Comparison of ENCODE assay signal across 10 cellular contexts in genomic region chr7:100802951-100803350, GRCh38. TPM values are rescaled to one million over a fixed set of nuclear protein-coding genes. Genes with fewer than 3 reads are reported as not detected.
DNase-seq lines count a peak whose midpoint lies in the region; ATAC-seq, FAIRE-seq and TF ChIP-seq lines count a peak whose summit lies in the region.
"Had no signal": no experiment of that assay in that cellular context is flagged by ENCODE, and none has a peak within 500 bp of the region (broad histone marks: within the 10 kb centered on the region; RNA-seq: fewer than 3 reads in every experiment).

No MANE protein-coding gene starts in this region.

- H3K27me3 ChIP-seq in HepG2 (ENCODE audit: control insufficient read depth in 1 of 2, insufficient read depth in 2 of 2, low read length in 2 of 2) (no peaks in the 10 kb centered on the region), right lobe of liver (no peaks in the 10 kb centered on the region), K562 (ENCODE audit: control insufficient read depth in 2 of 2, insufficient read depth in 2 of 2, low read length in 2 of 2) (no peaks in the 10 kb centered on the region), mucosa of stomach (ENCODE audit: control insufficient read depth, insufficient read depth, low read length) (no peaks in the 10 kb centered on the region), uterus (no peaks in the 10 kb centered on the region)

- peaks cover 14 to 50% of the 10 kb centered on the region in 2 experiments for H3K36me3 ChIP-seq in HepG2 (replicated peaks in 1 of 2; ENCODE audit: control insufficient read depth in 1 of 2, insufficient read depth in 2 of 2, low read length in 2 of 2)
- peaks cover 0 to 45% (median 18%) of the 10 kb centered on the region in 4 donors for H3K36me3 ChIP-seq in right lobe of liver
- peaks cover 53% of the 10 kb centered on the region for H3K36me3 ChIP-seq in K562 (ENCODE audit: control insufficient read depth, insufficient read depth, low read length)
- H3K36me3 ChIP-seq in mucosa of stomach (ENCODE audit: control insufficient read depth, insufficient read depth, low read length): no peaks in the 10 kb centered on the region
- H3K36me3 ChIP-seq in uterus: no peaks in the 10 kb centered on the region

- H3K4me3 ChIP-seq in HepG2 (replicated peaks in 1 of 3; ENCODE audit: insufficient read depth in 1 of 3, low read depth in 2 of 3, low read length in 3 of 3) (no peak overlapping the region), right lobe of liver (no peak overlapping the region), K562 (no peak overlapping the region), mucosa of stomach (ENCODE audit: low read length) (peak overlapping the region; percentile 9), uterus (no peak overlapping the region)
- H3K4me3 ChIP-seq: lung had no signal

- H3K27ac ChIP-seq in HepG2 (ENCODE audit: extremely low read length, insufficient read depth, low read length): peak overlapping the region; percentile 31
- H3K27ac ChIP-seq in right lobe of liver: peak overlapping the region in 1 of 3 donors; percentile 8
- peak overlapping the region; percentile 71; the same call in 2 of the 3 replicates for H3K27ac ChIP-seq in K562 (ENCODE audit: extremely low read depth, low read depth, low read length)
- H3K27ac ChIP-seq in uterus: peak overlapping the region; percentile 92 to 93

- intact Hi-C loops in HepG2 (cut with micrococcal nuclease; ENCODE audit: unreplicated experiment) (no loop called here), right lobe of liver (cut with DNase I) (no loop called here), K562 (cut with micrococcal nuclease) (loop anchor here (1.0 to 5.0 kb wide), 2 partner anchors 23 to 96 kb away; partner anchors contain the start of gene POP7), uterus (cut with DNase I; ENCODE audit: low total_unique reads) (no loop called here)

- DNase-seq in HepG2 (ENCODE audit: low spot score): no peak
- no peak for DNase-seq in right lobe of liver
- DNase-seq in K562 (ENCODE audit: extremely low read depth in 1 of 4, low spot score in 3 of 4): no peak
- peak; percentile 37 to 52 for DNase-seq in uterus
- no peak for DNase-seq in stimulated activated effector memory CD8-positive, alpha-beta T cell treated with anti-CD3 and anti-CD28 coated beads, Interleukin-12 subunit alpha, Interleukin-12 subunit beta, amount 100 ng/mL, for 72 hours (ENCODE audit: low spot score in 2 of 2)
- DNase-seq in frontal cortex (ENCODE audit: low spot score in 2 of 2): no peak
- DNase-seq in effector CD4-positive, alpha-beta T cell: no peak

- H3K4me3 Mint-ChIP-seq in stimulated activated effector memory CD8-positive, alpha-beta T cell treated with anti-CD3 and anti-CD28 coated beads, Interleukin-12 subunit alpha, Interleukin-12 subunit beta, amount 100 ng/mL, for 72 hours: no peak overlapping the region
- H3K4me3 Mint-ChIP-seq: activated naive CD4-positive, alpha-beta T cell treated with anti-CD3 and anti-CD28 coated beads, Interleukin-2, amount 10 ng/mL, durations not matched to agents 7 days and 5 days had no signal

- H3K9ac ChIP-seq in HepG2 (ENCODE audit: insufficient read depth, low read depth, low read length) (no peak overlapping the region), K562 (ENCODE audit: insufficient read depth in 1 of 2, low read depth in 2 of 2, low read length in 2 of 2) (peak overlapping the region; percentile 8 to 72; a peak in 2 of 4 replicates), mucosa of stomach (ENCODE audit: low read length) (peak overlapping the region; percentile 44)

- CTCF ChIA-PET in HepG2 (lab: Yijun Ruan, JAX; ENCODE audit: low intra/inter-chr PET ratio, low total read pairs) (interaction anchor here (5.2 kb wide), 1 partner anchor 49 kb away, joined by 61 read pairs; the partner anchor contains the start of gene SLC12A9), K562 (lab: Yijun Ruan, JAX; ENCODE audit: low intra/inter-chr PET ratio) (interaction anchor here (5.4 kb wide), 1 partner anchor 49 kb away, joined by 47 read pairs; the partner anchor contains the start of gene SLC12A9)

- H3K4me2 ChIP-seq in HepG2 (ENCODE audit: low read depth, low read length) (no peak overlapping the region), K562 (ENCODE audit: insufficient read depth, low read length) (peak overlapping the region; percentile 53; the same call in 1 of the 2 replicates)

- FAIRE-seq in HepG2 (lab: Jason Lieb, UNC) (no peak), K562 (lab: Jason Lieb, UNC) (no peak), frontal cortex (lab: Jason Lieb, UNC) (no peak)

- no peak for ATAC-seq in HepG2
- no peak for ATAC-seq in right lobe of liver
- ATAC-seq in K562: no peak
- ATAC-seq in stimulated activated effector memory CD8-positive, alpha-beta T cell treated with anti-CD3 and anti-CD28 coated beads, Interleukin-12 subunit alpha, Interleukin-12 subunit beta, amount 100 ng/mL, for 72 hours: no peak

- WGBS in HepG2 (ENCODE audit: low lambda C conversion rate): 75% methylated on average over 2 of the region's 4 CpGs
- WGBS in right lobe of liver (ENCODE audit: insufficient coverage, low coverage, low lambda C conversion rate, missing lambda C conversion rate): no CpG with 5 or more reads among the region's 4 CpGs
- WGBS in K562 (ENCODE audit: insufficient coverage, low coverage, missing lambda C conversion rate): 50% methylated on average over 4 of the region's 4 CpGs

- H3K4me1 ChIP-seq in HepG2 (ENCODE audit: insufficient read depth, low read length) (peaks cover 63% of the 10 kb centered on the region), right lobe of liver (peaks cover 0 to 4% (median 0%) of the 10 kb centered on the region in 4 donors), K562 (replicated peaks in 1 of 2; ENCODE audit: control insufficient read depth in 2 of 2, insufficient read depth in 2 of 2, low read length in 2 of 2) (peaks cover 46 to 66% of the 10 kb centered on the region in 2 experiments), mucosa of stomach (ENCODE audit: control insufficient read depth, insufficient read depth, low read length) (peaks cover 31% of the 10 kb centered on the region), uterus (peaks cover 3 to 15% of the 10 kb centered on the region in 2 donors)

- no peaks in the 10 kb centered on the region for H3K36me3 Mint-ChIP-seq in stimulated activated effector memory CD8-positive, alpha-beta T cell treated with anti-CD3 and anti-CD28 coated beads, Interleukin-12 subunit alpha, Interleukin-12 subunit beta, amount 100 ng/mL, for 72 hours
- H3K36me3 Mint-ChIP-seq: activated naive CD4-positive, alpha-beta T cell treated with anti-CD3 and anti-CD28 coated beads, Interleukin-2, amount 10 ng/mL, durations not matched to agents 7 days and 5 days had no signal

- no peaks in the 10 kb centered on the region for H3K9me1 ChIP-seq in K562 (ENCODE audit: control insufficient read depth, insufficient read depth, low read length)

- H2AFZ ChIP-seq in HepG2 (ENCODE audit: low read length) (no peak overlapping the region), K562 (ENCODE audit: low read depth, low read length) (no peak overlapping the region)

- peaks cover 7% of the 10 kb centered on the region for H3K4me1 Mint-ChIP-seq in stimulated activated effector memory CD8-positive, alpha-beta T cell treated with anti-CD3 and anti-CD28 coated beads, Interleukin-12 subunit alpha, Interleukin-12 subunit beta, amount 100 ng/mL, for 72 hours

- H3K9me3 ChIP-seq in HepG2 (ENCODE audit: low read length) (no peaks in the 10 kb centered on the region), right lobe of liver (no peaks in the 10 kb centered on the region), K562 (replicated peaks; ENCODE audit: control insufficient read depth, insufficient read depth, low read depth, low read length) (no peaks in the 10 kb centered on the region), mucosa of stomach (ENCODE audit: control insufficient read depth, low read length) (no peaks in the 10 kb centered on the region), uterus (no peaks in the 10 kb centered on the region)

- H3K9me3 Mint-ChIP-seq in stimulated activated effector memory CD8-positive, alpha-beta T cell treated with anti-CD3 and anti-CD28 coated beads, Interleukin-12 subunit alpha, Interleukin-12 subunit beta, amount 100 ng/mL, for 72 hours: no peaks in the 10 kb centered on the region
- H3K9me3 Mint-ChIP-seq: activated naive CD4-positive, alpha-beta T cell treated with anti-CD3 and anti-CD28 coated beads, Interleukin-2, amount 10 ng/mL, durations not matched to agents 7 days and 5 days had no signal

- TF ChIP-seq CTCF in HepG2 (CRISPR knock-in tag; IDR thresholded peaks at IDR 0.05) (no peak), right lobe of liver (IDR thresholded peaks at IDR 0.05) (no peak), K562 (IDR thresholded peaks at IDR 0.05 in 2 of 3, conservative IDR thresholded peaks at IDR 0.05 in 1 of 3; ENCODE audit: insufficient read depth in 2 of 3, low read depth in 1 of 3, low read length in 3 of 3) (no peak), uterus (IDR thresholded peaks at IDR 0.05) (no peak)

- in situ Hi-C loops in HepG2 (cut with HindIII; ENCODE audit: extremely low pct_ligation_motif_present, low pct_unique_long_range_greater_than_20kb): no loop called here
- in situ Hi-C loops in K562 (cut with MboI): no loop called here

- no peaks in the 10 kb centered on the region for H4K20me1 ChIP-seq in HepG2 (ENCODE audit: insufficient read depth, low read length)
- H4K20me1 ChIP-seq in K562 (replicated peaks; ENCODE audit: control insufficient read depth, insufficient read depth, low read length): no peaks in the 10 kb centered on the region

- BruUV-seq in HepG2 (replicated peaks; lab: Mats Ljungman, UMichigan) (no TSS peak), K562 (replicated peaks; lab: Mats Ljungman, UMichigan) (no TSS peak)

- POLR2A ChIA-PET in HepG2 (lab: Yijun Ruan, JAX): interaction anchor here (1.2 to 4.2 kb wide), 7 partner anchors 10 to 97 kb away, joined by 5 to 69 read pairs (median 17); partner anchors contain the start of genes EPHB4, POP7, SRRT and UFSP1
- POLR2A ChIA-PET in K562 (lab: Yijun Ruan, JAX): interaction anchor here (0.6 to 2.3 kb wide), 5 partner anchors 10 to 83 kb away, joined by 3 to 7 read pairs (median 5); partner anchors contain the start of gene SRRT

- no peaks in the 10 kb centered on the region for H3K79me2 ChIP-seq in HepG2 (ENCODE audit: insufficient read depth, low read length)
- no peaks in the 10 kb centered on the region for H3K79me2 ChIP-seq in K562 (ENCODE audit: control insufficient read depth, insufficient read depth, low read length)

- H3K27ac Mint-ChIP-seq in stimulated activated effector memory CD8-positive, alpha-beta T cell treated with anti-CD3 and anti-CD28 coated beads, Interleukin-12 subunit alpha, Interleukin-12 subunit beta, amount 100 ng/mL, for 72 hours: no peak overlapping the region
- H3K27ac Mint-ChIP-seq: activated naive CD4-positive, alpha-beta T cell treated with anti-CD3 and anti-CD28 coated beads, Interleukin-2, amount 10 ng/mL, durations not matched to agents 7 days and 5 days had no signal

- no peak for TF ChIP-seq POLR2A in HepG2 (IDR thresholded peaks at IDR 0.05; ENCODE audit: insufficient read depth in 1 of 2, low read depth in 2 of 2, low read length in 2 of 2)
- TF ChIP-seq POLR2A in right lobe of liver (IDR thresholded peaks at IDR 0.05): no peak
- no peak for TF ChIP-seq POLR2A in K562 (conservative IDR thresholded peaks at IDR 0.05)
- TF ChIP-seq POLR2A in uterus (IDR thresholded peaks at IDR 0.05): no peak

- TF ChIP-seq EP300 in HepG2 (IDR thresholded peaks at IDR 0.05; ENCODE audit: low read depth in 2 of 2, low read length in 2 of 2) (no peak), HepG2 (CRISPR knock-in tag; IDR thresholded peaks at IDR 0.05; ENCODE audit: borderline replicate concordance) (no peak), K562 (IDR thresholded peaks at IDR 0.05; ENCODE audit: low read length) (no peak)

- TF ChIP-seq RAD21 in HepG2 (CRISPR knock-in tag; IDR thresholded peaks at IDR 0.05): no peak
- TF ChIP-seq RAD21 in K562 (CRISPR knock-in tag; conservative IDR thresholded peaks at IDR 0.05 in 1 of 2, IDR thresholded peaks at IDR 0.05 in 1 of 2): no peak

RNA-seq across cellular contexts. Expression of gene EPHB4, which starts 24.4 kb away (rescaled TPM):
- 43.7 and 69.6 TPM in 2 replicates for total RNA-seq in HepG2 (2016; rRNA removed; fragmentation: Illumina TruSeq; extraction: Trizol)
- total RNA-seq in HepG2 (2016; cell fraction: cytosol; rRNA removed; fragmentation: Illumina TruSeq; extraction: Trizol; ENCODE audit: low read depth): 115 and 125 TPM in 2 replicates
- total RNA-seq in HepG2 (2016; cell fraction: insoluble cytoplasmic fraction; rRNA removed; fragmentation: Illumina TruSeq; extraction: Trizol): 33.6 and 74.6 TPM in 2 replicates
- total RNA-seq in HepG2 (2016; cell fraction: membrane; rRNA removed; fragmentation: Illumina TruSeq; extraction: Trizol): 93.1 and 103 TPM in 2 replicates
- total RNA-seq in HepG2 (2016; cell fraction: nucleus; rRNA removed; fragmentation: Illumina TruSeq; extraction: Trizol): 48.0 and 55.0 TPM in 2 replicates
- 61.4 and 68.6 TPM in 2 replicates for polyA plus RNA-seq in HepG2 (2011; rRNA removed)
- 64.7 and 70.1 TPM in 2 replicates for polyA plus RNA-seq in HepG2 (2011; cell fraction: cytosol; rRNA removed)
- polyA plus RNA-seq in HepG2 (2011; cell fraction: nucleus; rRNA removed): 67.4 and 70.1 TPM in 2 replicates
- 41.3 and 63.8 TPM in 2 replicates for polyA plus RNA-seq in HepG2 (2012)
- polyA plus RNA-seq in HepG2 (2016; cell fraction: cytosol; fragmentation: Illumina TruSeq; extraction: Trizol; ENCODE audit: low read depth): 21.4 and 23.9 TPM in 2 replicates
- 33.0 and 43.1 TPM in 2 replicates for polyA plus RNA-seq in HepG2 (2016; cell fraction: insoluble cytoplasmic fraction; fragmentation: Illumina TruSeq; extraction: Trizol; ENCODE audit: low read depth)
- 52.7 and 65.5 TPM in 2 replicates for polyA plus RNA-seq in HepG2 (2016; cell fraction: membrane; fragmentation: Illumina TruSeq; extraction: Trizol; ENCODE audit: low read depth)
- polyA plus RNA-seq in HepG2 (2016; cell fraction: nucleus; fragmentation: Illumina TruSeq; extraction: Trizol; ENCODE audit: insufficient read depth, low read depth): 79.2 and 79.8 TPM in 2 replicates
- polyA minus RNA-seq in HepG2 (2011; rRNA and poly(A)+ RNA removed; ENCODE audit: low replicate concordance): 43.5 and 157 TPM in 2 replicates
- 51.4 and 51.7 TPM in 2 replicates for polyA minus RNA-seq in HepG2 (2011; cell fraction: cytosol; rRNA and poly(A)+ RNA removed)
- 43.1 and 44.5 TPM in 2 replicates for polyA minus RNA-seq in HepG2 (2011; cell fraction: nucleus; rRNA and poly(A)+ RNA removed)
- total RNA-seq in right lobe of liver: 10 to 100 TPM; 23.9 to 43.7 (median 36.8) TPM
- 106 and 250 TPM in 2 replicates for total RNA-seq in K562 (2011; cell fraction: chromatin; rRNA removed; ENCODE audit: low replicate concordance)
- total RNA-seq in K562 (2011; cell fraction: nucleolus; rRNA removed): 202 and 205 TPM in 2 replicates
- total RNA-seq in K562 (2011; cell fraction: nucleoplasm; rRNA removed): 138 and 149 TPM in 2 replicates
- 65.2 and 85.5 TPM in 2 replicates for total RNA-seq in K562 (2014; rRNA removed)
- 26.4 and 34.2 TPM in 2 replicates for total RNA-seq in K562 (2014; rRNA removed; fragmentation: Illumina TruSeq; extraction: Trizol)
- 44.9 and 45.9 TPM in 2 replicates for total RNA-seq in K562 (2015; rRNA removed; fragmentation: Illumina TruSeq; extraction: Trizol)
- total RNA-seq in K562 (2021): 81.5 and 82.1 TPM in 2 replicates
- polyA plus RNA-seq in K562 (2011; rRNA removed): 37.7 and 37.9 TPM in 2 replicates
- polyA plus RNA-seq in K562 (2011; cell fraction: cytosol; rRNA removed): 44.9 and 59.3 TPM in 2 replicates
- polyA plus RNA-seq in K562 (2011; cell fraction: nucleus; rRNA removed): 50.6 and 88.1 TPM in 2 replicates
- 38.4 and 60.7 TPM in 2 replicates for polyA plus RNA-seq in K562 (2012)
- 36.4 and 55.3 TPM in 2 replicates for polyA plus RNA-seq in K562 (2014; fragmentation: Illumina TruSeq; extraction: Trizol)
- 1 to 10 TPM; 1.2 to 1.5 TPM for polyA plus RNA-seq in K562 (2014; fragmentation: Nextera tagmentation; extraction: Ambion mirVana)
- 47.0 and 50.6 TPM in 2 replicates for polyA plus RNA-seq in K562 (2014; rRNA removed)
- 45.6 and 89.1 TPM in 2 replicates for polyA minus RNA-seq in K562 (2011; rRNA and poly(A)+ RNA removed)
- polyA minus RNA-seq in K562 (2011; cell fraction: cytosol; rRNA and poly(A)+ RNA removed): 46.9 and 57.9 TPM in 2 replicates
- polyA minus RNA-seq in K562 (2011; cell fraction: nucleus; rRNA and poly(A)+ RNA removed): 28.0 and 29.8 TPM in 2 replicates
- total RNA-seq in uterus: 100 to 1,000 TPM in 3 of 4 donors, 10 to 100 TPM in 1; 73.5 to 374 (median 163) TPM
- total RNA-seq in frontal cortex: 7.7 TPM

RNA-seq across cellular contexts. Expression of gene SLC12A9, which starts 49.6 kb away (rescaled TPM):
- 5.4 and 16.6 TPM in 2 replicates for total RNA-seq in HepG2 (2016; rRNA removed; fragmentation: Illumina TruSeq; extraction: Trizol)
- total RNA-seq in HepG2 (2016; cell fraction: cytosol; rRNA removed; fragmentation: Illumina TruSeq; extraction: Trizol; ENCODE audit: low read depth): 4.7 and 5.6 TPM in 2 replicates
- total RNA-seq in HepG2 (2016; cell fraction: insoluble cytoplasmic fraction; rRNA removed; fragmentation: Illumina TruSeq; extraction: Trizol): 5.6 and 18.2 TPM in 2 replicates
- 7.9 and 9.1 TPM in 2 replicates for total RNA-seq in HepG2 (2016; cell fraction: membrane; rRNA removed; fragmentation: Illumina TruSeq; extraction: Trizol)
- 14.7 and 18.3 TPM in 2 replicates for total RNA-seq in HepG2 (2016; cell fraction: nucleus; rRNA removed; fragmentation: Illumina TruSeq; extraction: Trizol)
- polyA plus RNA-seq in HepG2 (2011; rRNA removed): 8.7 and 13.9 TPM in 2 replicates
- 6.6 and 7.9 TPM in 2 replicates for polyA plus RNA-seq in HepG2 (2011; cell fraction: cytosol; rRNA removed)
- polyA plus RNA-seq in HepG2 (2011; cell fraction: nucleus; rRNA removed): 25.6 and 27.8 TPM in 2 replicates
- 6.2 and 8.0 TPM in 2 replicates for polyA plus RNA-seq in HepG2 (2012)
- 1.6 and 2.0 TPM in 2 replicates for polyA plus RNA-seq in HepG2 (2016; cell fraction: cytosol; fragmentation: Illumina TruSeq; extraction: Trizol; ENCODE audit: low read depth)
- 4.7 and 6.3 TPM in 2 replicates for polyA plus RNA-seq in HepG2 (2016; cell fraction: insoluble cytoplasmic fraction; fragmentation: Illumina TruSeq; extraction: Trizol; ENCODE audit: low read depth)
- polyA plus RNA-seq in HepG2 (2016; cell fraction: membrane; fragmentation: Illumina TruSeq; extraction: Trizol; ENCODE audit: low read depth): 4.0 and 4.6 TPM in 2 replicates
- 31.8 and 35.4 TPM in 2 replicates for polyA plus RNA-seq in HepG2 (2016; cell fraction: nucleus; fragmentation: Illumina TruSeq; extraction: Trizol; ENCODE audit: insufficient read depth, low read depth)
- 12.3 and 25.2 TPM in 2 replicates for polyA minus RNA-seq in HepG2 (2011; rRNA and poly(A)+ RNA removed; ENCODE audit: low replicate concordance)
- 3.1 and 5.7 TPM in 2 replicates for polyA minus RNA-seq in HepG2 (2011; cell fraction: cytosol; rRNA and poly(A)+ RNA removed)
- polyA minus RNA-seq in HepG2 (2011; cell fraction: nucleus; rRNA and poly(A)+ RNA removed): 4.0 and 6.5 TPM in 2 replicates
- total RNA-seq in right lobe of liver: 10 to 100 TPM in 2 of 6 experiments, 1 to 10 TPM in 4; 7.1 to 10.6 (median 9.2) TPM
- 27.9 and 65.1 TPM in 2 replicates for total RNA-seq in K562 (2011; cell fraction: chromatin; rRNA removed; ENCODE audit: low replicate concordance)
- 41.7 and 43.0 TPM in 2 replicates for total RNA-seq in K562 (2011; cell fraction: nucleolus; rRNA removed)
- 36.7 and 51.5 TPM in 2 replicates for total RNA-seq in K562 (2011; cell fraction: nucleoplasm; rRNA removed)
- total RNA-seq in K562 (2014; rRNA removed): 10.7 and 13.8 TPM in 2 replicates
- total RNA-seq in K562 (2014; rRNA removed; fragmentation: Illumina TruSeq; extraction: Trizol): 3.3 and 6.1 TPM in 2 replicates
- 7.9 and 10.7 TPM in 2 replicates for total RNA-seq in K562 (2015; rRNA removed; fragmentation: Illumina TruSeq; extraction: Trizol)
- total RNA-seq in K562 (2021): 18.7 and 20.2 TPM in 2 replicates
- 8.4 and 10.6 TPM in 2 replicates for polyA plus RNA-seq in K562 (2011; rRNA removed)
- polyA plus RNA-seq in K562 (2011; cell fraction: cytosol; rRNA removed): 7.7 and 17.8 TPM in 2 replicates
- polyA plus RNA-seq in K562 (2011; cell fraction: nucleus; rRNA removed): 38.4 and 65.5 TPM in 2 replicates
- 14.9 and 15.6 TPM in 2 replicates for polyA plus RNA-seq in K562 (2012)
- 11.7 and 13.7 TPM in 2 replicates for polyA plus RNA-seq in K562 (2014; fragmentation: Illumina TruSeq; extraction: Trizol)
- under 1 TPM; 0.06 to 0.17 TPM for polyA plus RNA-seq in K562 (2014; fragmentation: Nextera tagmentation; extraction: Ambion mirVana)
- 14.6 and 15.6 TPM in 2 replicates for polyA plus RNA-seq in K562 (2014; rRNA removed)
- polyA minus RNA-seq in K562 (2011; rRNA and poly(A)+ RNA removed): 3.3 and 4.6 TPM in 2 replicates
- polyA minus RNA-seq in K562 (2011; cell fraction: cytosol; rRNA and poly(A)+ RNA removed): 8.4 and 8.9 TPM in 2 replicates
- 5.8 and 7.0 TPM in 2 replicates for polyA minus RNA-seq in K562 (2011; cell fraction: nucleus; rRNA and poly(A)+ RNA removed)
- 10 to 100 TPM in 3 of 4 donors, 1 to 10 TPM in 1; 9.0 to 36.9 (median 25.9) TPM for total RNA-seq in uterus
- total RNA-seq in frontal cortex: 18.3 TPM

Comparison
In these comparisons a context has a peak if more than half of its experiments do, and no peak if none do; other contexts are left out.
1. DNase-seq: peak in uterus (2 of 2); none in HepG2 (single experiment), right lobe of liver (0 of 3), K562 (0 of 4), stimulated activated effector memory CD8-positive, alpha-beta T cell treated with anti-CD3 and anti-CD28 coated beads, Interleukin-12 subunit alpha, Interleukin-12 subunit beta, amount 100 ng/mL, for 72 hours (0 of 2), frontal cortex (0 of 2) and effector CD4-positive, alpha-beta T cell (single experiment).
2. Of the 241 proteins assayed by ChIP-seq in both HepG2 and K562: peak only in HepG2: none; only in K562: MEIS2 and ZNF740; in both: none; in neither: 238; mixed calls (peak in some experiments, not most) for 1.